ENCODE assay signal across 11 cellular contexts in the genomic region with DNA sequence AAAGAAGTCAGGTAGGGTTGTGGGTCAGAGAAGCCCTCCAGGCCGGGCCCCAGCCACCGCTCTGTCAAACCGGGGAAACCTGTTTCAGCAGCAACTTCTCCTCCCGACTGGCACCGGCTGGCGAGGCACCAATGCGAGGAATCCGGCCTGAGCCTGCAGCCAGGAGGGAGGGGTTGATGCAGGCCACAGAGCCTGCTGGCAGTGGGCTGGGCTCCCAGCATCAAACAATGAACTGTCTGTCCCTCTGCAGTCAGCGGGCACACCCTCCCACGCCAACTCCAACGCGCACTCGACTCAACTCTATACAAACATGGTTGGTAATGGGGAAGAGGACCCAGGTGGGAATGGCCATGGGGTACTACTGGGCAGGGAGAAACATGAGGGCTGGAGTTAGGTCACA. TPM values are rescaled to one million over a fixed set of nuclear protein-coding genes. Genes with fewer than 3 reads are reported as not detected.
DNase-seq lines count a peak whose midpoint lies in the region; ATAC-seq lines count a peak whose summit lies in the region.
"Had no signal": no experiment of that assay in that cellular context is flagged by ENCODE, and none has a peak within 500 bp of the region (broad histone marks: within the 10 kb centered on the region; RNA-seq: fewer than 3 reads in every experiment).

No MANE protein-coding gene starts in this region.

- intact Hi-C loops in posterior cingulate gyrus (cut with DNase I), result no loop called here

- DNase-seq in G401 (ENCODE audit: low spot score) (peak; percentile 92), SW480 (ENCODE audit: low spot score) (peak; percentile 93), islet precursor cell (peak; percentile 76), posterior cingulate gyrus (peak; percentile 82 to 98 (median 88)), germinal center (ENCODE audit: low spot score) (no peak), GOT3 (lab: John Stamatoyannopoulos, UW) (no peak)
- DNase-seq: activated effector memory CD4-positive, alpha-beta T cell treated with anti-CD3 and anti-CD28 coated beads, Interleukin-2, amount 50 U/mL, for 16 hours; CD4-positive, alpha-beta memory T cell had no signal

- in situ Hi-C loops in G401 (cut with HindIII; ENCODE audit: low sequenced_read_pairs), result no loop called here

- ATAC-seq in HG02852 (IDR thresholded peaks at IDR 0.05; ENCODE audit: unreplicated experiment) (no peak), GM19023 (IDR thresholded peaks at IDR 0.05; ENCODE audit: unreplicated experiment) (no peak)
- ATAC-seq: psoas muscle had no signal

RNA-seq across cellular contexts. Expression of a gene that starts 12.1 kb away (rescaled TPM):
- 1.2 and 1.8 TPM in 2 replicates for total RNA-seq in G401 (2014; rRNA removed; shearing (Covaris generic))
- total RNA-seq: CD4-positive, alpha-beta memory T cell had no signal

RNA-seq across cellular contexts. Expression of a gene that starts 57.6 kb away (rescaled TPM):
- total RNA-seq in G401 (2014; rRNA removed; shearing (Covaris generic)), result 87.4 and 96.0 TPM in 2 replicates

Comparison
In these comparisons a context has a peak if more than half of its experiments do, and no peak if none do; other contexts are left out.
1. DNase-seq: peak in G401 (single experiment), SW480 (single experiment), islet precursor cell (single experiment) and posterior cingulate gyrus (10 of 10); none in germinal center (single experiment) and GOT3 (single experiment).